ENCODE assay signal across 8 cellular contexts in genomic region chr14:24081739-24082204, GRCh38. TPM values are rescaled to one million over a fixed set of nuclear protein-coding genes. Genes with fewer than 3 reads are reported as not detected.
DNase-seq lines count a peak whose midpoint lies in the region; ATAC-seq, FAIRE-seq and TF ChIP-seq lines count a peak whose summit lies in the region.

No MANE protein-coding gene starts in this region.

- H3K9me3 ChIP-seq in AG04450 (ENCODE audit: control insufficient read depth, insufficient read depth, low read length): no peaks in the 10 kb centered on the region; the same call in 1 of the 2 replicates
- H3K9me3 ChIP-seq in HUES6 (ENCODE audit: control insufficient read depth, insufficient read depth, low read depth, low read length): no peaks in the 10 kb centered on the region

- H3K27me3 Mint-ChIP-seq in naive B cell: no peaks in the 10 kb centered on the region

- CTCF ChIA-PET in AG04450 (lab: Charles Lee): interaction anchor here (1.6 to 4.3 kb wide), 2 partner anchors 9 to 24 kb away, joined by 16 to 24 read pairs; no protein-coding TSS in a partner anchor

- peak overlapping the region in 5 of 6 donors; percentile 63 to 96 (median 87) for H3K27ac Mint-ChIP-seq in naive B cell

- DNase-seq in AG04450 (ENCODE audit: low read depth, low spot score) (no peak), bronchial epithelial cell (ENCODE audit: low read depth) (no peak), naive B cell (no peak), epidermal melanocyte (ENCODE audit: insufficient read length, low spot score) (no peak), H4 (ENCODE audit: low spot score) (no peak), globus pallidus (ENCODE audit: low spot score) (no peak)
- no peak for DNase-seq in stimulated activated CD4-positive, alpha-beta T cell treated with anti-CD3 and anti-CD28 coated beads, Interleukin-1b, Interleukin-23, amount 100 ng/mL, for 48 hours

- TF ChIP-seq CTCF in AG04450 (IDR thresholded peaks at IDR 0.05; ENCODE audit: low read depth, low read length) (no peak), bronchial epithelial cell (IDR thresholded peaks at IDR 0.05; ENCODE audit: insufficient read depth, low read length, severe bottlenecking) (no peak)

- H3K4me3 Mint-ChIP-seq in naive B cell: peak overlapping the region; percentile 79 to 96 (median 88)

- H3K27ac ChIP-seq in AG04450 (ENCODE audit: low read depth, low read length) (no peak overlapping the region), HUES6 (ENCODE audit: low read depth, low read length) (no peak overlapping the region)

- H3K4me1 ChIP-seq in HUES6 (ENCODE audit: control insufficient read depth, insufficient read depth, low read length): peaks cover 25% of the 10 kb centered on the region

- no peak for FAIRE-seq in bronchial epithelial cell (lab: Jason Lieb, UNC)

- H3K27me3 ChIP-seq in AG04450 (ENCODE audit: control insufficient read depth, insufficient read depth, low read length) (peaks cover 72% of the 10 kb centered on the region), HUES6 (ENCODE audit: control insufficient read depth, insufficient read depth, low read length) (peaks cover 37% of the 10 kb centered on the region), bronchial epithelial cell (ENCODE audit: control insufficient read depth, insufficient read depth, low read length) (peaks cover 8% of the 10 kb centered on the region)

- H3K4me1 Mint-ChIP-seq in naive B cell: peaks cover 34 to 51% (median 37%) of the 10 kb centered on the region in 3 donors

- ATAC-seq in naive B cell (ENCODE audit: low read depth in 2 of 2): no peak

- H3K9me3 Mint-ChIP-seq in naive B cell: no peaks in the 10 kb centered on the region

- POLR2A ChIA-PET in AG04450 (lab: Yijun Ruan, JAX): interaction anchor here (0.6 to 2.1 kb wide), 2 partner anchors 23 to 28 kb away, joined by 3 to 6 read pairs; no protein-coding TSS in a partner anchor

- H3K36me3 ChIP-seq in HUES6 (ENCODE audit: control insufficient read depth, insufficient read depth, low read length) (no peaks in the 10 kb centered on the region), bronchial epithelial cell (ENCODE audit: control insufficient read depth, insufficient read depth, low read length) (no peaks in the 10 kb centered on the region)

- no peak overlapping the region for H3K9ac ChIP-seq in HUES6 (ENCODE audit: low read length)

- H3K36me3 Mint-ChIP-seq in naive B cell: no peaks in the 10 kb centered on the region

- H3K4me3 ChIP-seq in AG04450 (ENCODE audit: low read depth, low read length) (peak overlapping the region; percentile 58; the same call in 1 of the 2 replicates), HUES6 (ENCODE audit: low read depth, low read length) (peak overlapping the region; percentile 73), bronchial epithelial cell (ENCODE audit: low read depth, low read length) (peak overlapping the region; percentile 45)

RNA-seq across cellular contexts. Expression of gene CPNE6, which starts 10.4 kb away (rescaled TPM):
- not detected in 2 replicates for polyA plus RNA-seq in AG04450 (2011; rRNA removed)
- polyA minus RNA-seq in AG04450 (2011; rRNA and poly(A)+ RNA removed): not detected in 2 replicates
- not detected in 2 replicates for total RNA-seq in bronchial epithelial cell
- 1 to 10 TPM in 1 of 6 donors, not detected in 5; 1.1 TPM for polyA plus RNA-seq in naive B cell (ENCODE audit: low read depth in 6 of 6)
- not detected in 2 replicates for total RNA-seq in H4 (2014; rRNA removed; shearing (Covaris generic))

RNA-seq across cellular contexts. Expression of gene PCK2, which starts 12.3 kb away (rescaled TPM):
- polyA plus RNA-seq in AG04450 (2011; rRNA removed) (47.0 and 59.9 TPM in 2 replicates), naive B cell (ENCODE audit: low read depth in 6 of 6) (10 to 100 TPM; 26.5 to 48.0 (median 36.8) TPM)
- polyA minus RNA-seq in AG04450 (2011; rRNA and poly(A)+ RNA removed): 69.2 and 97.4 TPM in 2 replicates
- total RNA-seq in bronchial epithelial cell: 84.8 and 223 TPM in 2 replicates
- total RNA-seq in H4 (2014; rRNA removed; shearing (Covaris generic)): 14.3 and 16.0 TPM in 2 replicates

RNA-seq across cellular contexts. Expression of gene CARMIL3, which starts 30.0 kb away (rescaled TPM):
- polyA plus RNA-seq in AG04450 (2011; rRNA removed) (0.02 TPM in 1 of 2 replicates, not detected in the other), naive B cell (ENCODE audit: low read depth in 6 of 6) (under 1 TPM in 2 of 6 donors, not detected in 4; 0.10 to 0.11 TPM)
- polyA minus RNA-seq in AG04450 (2011; rRNA and poly(A)+ RNA removed): not detected in 2 replicates
- total RNA-seq in bronchial epithelial cell: 0.13 TPM in 1 of 2 replicates, not detected in the other
- 0.14 TPM in 1 of 2 replicates, not detected in the other for total RNA-seq in H4 (2014; rRNA removed; shearing (Covaris generic))

RNA-seq across cellular contexts. Expression of gene DCAF11, which starts 32.8 kb away (rescaled TPM):
- polyA plus RNA-seq in AG04450 (2011; rRNA removed): 29.7 and 32.5 TPM in 2 replicates
- 35.4 and 43.4 TPM in 2 replicates for polyA minus RNA-seq in AG04450 (2011; rRNA and poly(A)+ RNA removed)
- total RNA-seq in bronchial epithelial cell: 70.5 and 83.5 TPM in 2 replicates
- 100 to 1,000 TPM in 1 of 6 donors, 10 to 100 TPM in 5; 65.8 to 106 (median 78.5) TPM for polyA plus RNA-seq in naive B cell (ENCODE audit: low read depth in 6 of 6)
- 53.4 and 78.4 TPM in 2 replicates for total RNA-seq in H4 (2014; rRNA removed; shearing (Covaris generic))

RNA-seq across cellular contexts. Expression of gene NRL, which starts 33.0 kb away (rescaled TPM):
- polyA plus RNA-seq in AG04450 (2011; rRNA removed) (0.41 and 0.46 TPM in 2 replicates), naive B cell (ENCODE audit: low read depth in 6 of 6) (1 to 10 TPM; 2.3 to 8.9 (median 6.4) TPM)
- 0.23 and 0.83 TPM in 2 replicates for polyA minus RNA-seq in AG04450 (2011; rRNA and poly(A)+ RNA removed)
- 0.64 and 0.79 TPM in 2 replicates for total RNA-seq in bronchial epithelial cell
- 1.0 and 1.6 TPM in 2 replicates for total RNA-seq in H4 (2014; rRNA removed; shearing (Covaris generic))
